12 cellular contexts compared by ENCODE assay signal in genomic region chr7:35758421-35758820, GRCh38. TPM values are rescaled to one million over a fixed set of nuclear protein-coding genes. Genes with fewer than 3 reads are reported as not detected.
DNase-seq lines count a peak whose midpoint lies in the region; ATAC-seq, FAIRE-seq and TF ChIP-seq lines count a peak whose summit lies in the region.
"Had no signal": no experiment of that assay in that cellular context is flagged by ENCODE, and none has a peak within 500 bp of the region (broad histone marks: within the 10 kb centered on the region; RNA-seq: fewer than 3 reads in every experiment).

No MANE protein-coding gene starts in this region.

- H3K27me3 ChIP-seq in Caco-2 (replicated peaks; ENCODE audit: control insufficient read depth, insufficient read depth, low read length) (no peaks in the 10 kb centered on the region), GM12878 (replicated peaks in 1 of 2; ENCODE audit: control insufficient read depth in 2 of 2, insufficient read depth in 2 of 2, low read length in 1 of 2) (no peaks in the 10 kb centered on the region), mesendoderm (ENCODE audit: insufficient read depth, low read length, poor library complexity) (no peaks in the 10 kb centered on the region)

- TF ChIP-seq RAD21 in GM12878 (IDR thresholded peaks at IDR 0.05; ENCODE audit: insufficient read depth, low read depth, low read length), result peak; percentile 13; the same call in 1 of the 2 replicates

- no peak for FAIRE-seq in GM12878 (lab: Jason Lieb, UNC)
- no peak for FAIRE-seq in GM12892 (lab: Jason Lieb, UNC)

- intact Hi-C loops in Caco-2 (cut with micrococcal nuclease; ENCODE audit: unreplicated experiment), result loop anchor here (1.0 kb wide), 5 partner anchors 22 to 148 kb away; no protein-coding TSS in a partner anchor
- intact Hi-C loops in GM12878 (cut with micrococcal nuclease; ENCODE audit: unreplicated experiment), result no loop called here

- POLR2A ChIA-PET in Caco-2 (lab: Charles Lee) (no interaction called here), GM12878 (lab: Charles Lee) (no interaction called here)

- SMC1A ChIA-PET in GM12878 (lab: Charles Lee; ENCODE audit: uncharacterized antibody, unreplicated experiment), result no interaction called here

- no peaks in the 10 kb centered on the region for H3K9me3 Mint-ChIP-seq in Caco-2 (ENCODE audit: unreplicated experiment)
- H3K9me3 Mint-ChIP-seq: activated T-cell treated with anti-CD3 and anti-CD28 coated beads, Interleukin-2, amount 50 U/mL, for 24 hours; CD4-positive, CD25-positive, alpha-beta regulatory T cell had no signal

- H2BK15ac ChIP-seq in mesendoderm (replicated peaks; ENCODE audit: low read depth), result no peak overlapping the region

- no peak overlapping the region for H4K8ac ChIP-seq in mesendoderm (ENCODE audit: low read depth, low read length)

- H4K20me1 ChIP-seq in GM12878 (ENCODE audit: control insufficient read depth, insufficient read depth), result no peaks in the 10 kb centered on the region

- no peak overlapping the region for H3K4ac ChIP-seq in mesendoderm (ENCODE audit: low read depth, low read length)

- no peak overlapping the region for H3K4me3 ChIP-seq in Caco-2 (ENCODE audit: low read depth, low read length)
- H3K4me3 ChIP-seq in GM12878, result no peak overlapping the region
- no peak overlapping the region for H3K4me3 ChIP-seq in mesendoderm (ENCODE audit: low read length)

- peak; percentile 50 to 66 for TF ChIP-seq CTCF in Caco-2 (IDR thresholded peaks at IDR 0.05; ENCODE audit: insufficient read depth in 1 of 2, low read depth in 1 of 2, low read length in 1 of 2, severe bottlenecking in 1 of 2, unreplicated experiment in 1 of 2)
- no peak; a peak in 1 of 6 replicates for TF ChIP-seq CTCF in GM12878 (IDR thresholded peaks at IDR 0.05 in 2 of 3, conservative IDR thresholded peaks at IDR 0.05 in 1 of 3; ENCODE audit: control insufficient read depth in 2 of 3, extremely low read depth in 1 of 3, insufficient read depth in 1 of 3, low read depth in 3 of 3, low read length in 3 of 3)

- peak overlapping the region; percentile 15 for H3K4me3 Mint-ChIP-seq in Caco-2 (ENCODE audit: unreplicated experiment)
- H3K4me3 Mint-ChIP-seq: activated T-cell treated with anti-CD3 and anti-CD28 coated beads, Interleukin-2, amount 50 U/mL, for 24 hours; CD4-positive, CD25-positive, alpha-beta regulatory T cell had no signal

- BruUV-seq in Caco-2 (replicated peaks; lab: Mats Ljungman, UMichigan) (no TSS peak), GM12878 (replicated peaks; lab: Mats Ljungman, UMichigan) (no TSS peak)

- no peak overlapping the region for H2AK5ac ChIP-seq in mesendoderm (ENCODE audit: low read length)

- in situ Hi-C loops in GM12878 (cut with MboI), result no loop called here

- H3K4me1 Mint-ChIP-seq in Caco-2 (ENCODE audit: low read depth, unreplicated experiment), result peaks cover 39% of the 10 kb centered on the region

- no peak overlapping the region for H4K5ac ChIP-seq in mesendoderm (ENCODE audit: low read length)

- H3K9ac ChIP-seq in GM12878 (ENCODE audit: control insufficient read depth, insufficient read depth, low read length) (no peak overlapping the region), mesendoderm (ENCODE audit: low read length) (no peak overlapping the region)

- no peaks in the 10 kb centered on the region for H3K36me3 ChIP-seq in Caco-2 (ENCODE audit: control insufficient read depth, insufficient read depth, low read length)
- H3K36me3 ChIP-seq in GM12878 (ENCODE audit: control insufficient read depth in 2 of 2, insufficient read depth in 2 of 2, low read length in 1 of 2), result no peaks in the 10 kb centered on the region
- H3K36me3 ChIP-seq in mesendoderm (ENCODE audit: control insufficient read depth, insufficient read depth, low read length), result no peaks in the 10 kb centered on the region

- ATAC-seq in HG02885 (IDR thresholded peaks at IDR 0.05; ENCODE audit: poor library complexity, unreplicated experiment) (peak; percentile 44), GM12878 (peak; percentile 48; the same call in 2 of the 3 replicates), GM19035 (IDR thresholded peaks at IDR 0.05; ENCODE audit: unreplicated experiment) (no peak)

- TF ChIP-seq POLR2A in GM12878 (IDR thresholded peaks at IDR 0.05; ENCODE audit: low read depth, low read length) (no peak), GM12892 (IDR thresholded peaks at IDR 0.05; ENCODE audit: low read depth, low read length) (no peak)

- RAD21 ChIA-PET in GM12878 (lab: Charles Lee; ENCODE audit: unreplicated experiment), result no interaction called here

- H3K56ac ChIP-seq in mesendoderm (ENCODE audit: low read length), result no peak overlapping the region

- H2AFZ ChIP-seq in GM12878 (ENCODE audit: control insufficient read depth, low read depth, low read length), result no peak overlapping the region

- peaks cover 95% of the 10 kb centered on the region for H3K4me1 ChIP-seq in Caco-2
- no peaks in the 10 kb centered on the region for H3K4me1 ChIP-seq in GM12878 (ENCODE audit: control insufficient read depth, insufficient read depth, low read length)
- no peaks in the 10 kb centered on the region for H3K4me1 ChIP-seq in mesendoderm (ENCODE audit: control insufficient read depth, low read depth, low read length)

- TF ChIP-seq EP300 in GM12878 (IDR thresholded peaks at IDR 0.05; ENCODE audit: borderline replicate concordance in 1 of 2, control insufficient read depth in 1 of 2, low read depth in 2 of 2, low read length in 2 of 2), result no peak

- H2BK120ac ChIP-seq in mesendoderm (ENCODE audit: low read depth, low read length), result no peak overlapping the region

- H3K79me2 ChIP-seq in GM12878 (ENCODE audit: control insufficient read depth, insufficient read depth, low read length), result no peaks in the 10 kb centered on the region
- H3K79me2 ChIP-seq in mesendoderm (ENCODE audit: control insufficient read depth, insufficient read depth, low read length), result no peaks in the 10 kb centered on the region

- H3K36me3 Mint-ChIP-seq in Caco-2 (ENCODE audit: insufficient read depth, unreplicated experiment), result peaks cover 6% of the 10 kb centered on the region
- H3K36me3 Mint-ChIP-seq: CD4-positive, CD25-positive, alpha-beta regulatory T cell had no signal

- peak overlapping the region; percentile 46 for H3K27ac Mint-ChIP-seq in Caco-2 (ENCODE audit: unreplicated experiment)
- H3K27ac Mint-ChIP-seq: activated T-cell treated with anti-CD3 and anti-CD28 coated beads, Interleukin-2, amount 50 U/mL, for 24 hours; CD4-positive, CD25-positive, alpha-beta regulatory T cell had no signal

- no peak overlapping the region for H2BK5ac ChIP-seq in mesendoderm (ENCODE audit: low read length)

- H3K27me3 Mint-ChIP-seq in Caco-2 (ENCODE audit: insufficient read depth, unreplicated experiment), result no peaks in the 10 kb centered on the region
- H3K27me3 Mint-ChIP-seq: activated T-cell treated with anti-CD3 and anti-CD28 coated beads, Interleukin-2, amount 50 U/mL, for 24 hours had no signal

- H3K27ac ChIP-seq in GM12878 (ENCODE audit: control insufficient read depth, insufficient read depth) (no peak overlapping the region), mesendoderm (ENCODE audit: low read depth, low read length) (no peak overlapping the region)

- H3K18ac ChIP-seq in mesendoderm (ENCODE audit: low read length), result no peak overlapping the region

- WGBS in GM12878 (ENCODE audit: insufficient coverage, insufficient replicate concordance, low lambda C conversion rate, missing lambda C conversion rate), result 48% methylated on average over 2 of the region's 2 CpGs
- WGBS in mesendoderm (ENCODE audit: extremely low coverage, insufficient coverage, low lambda C conversion rate), result no CpG with 5 or more reads among the region's 2 CpGs

- no peaks in the 10 kb centered on the region for H3K79me1 ChIP-seq in mesendoderm (ENCODE audit: low read length)

- CTCF ChIA-PET in Caco-2 (lab: Charles Lee), result interaction anchor here (0.6 to 1.0 kb wide), 2 partner anchors 49 to 920 kb away, joined by 3 to 4 read pairs; no protein-coding TSS in a partner anchor
- CTCF ChIA-PET in GM12878 (lab: Yijun Ruan, JAX), result interaction anchor here (0.7 kb wide), 1 partner anchor 49 kb away, joined by 3 read pairs; no protein-coding TSS in a partner anchor

- H3K4me2 ChIP-seq in GM12878 (ENCODE audit: control insufficient read depth, insufficient read depth) (no peak overlapping the region), mesendoderm (ENCODE audit: low read length) (no peak overlapping the region)

- no peak overlapping the region for H3K23ac ChIP-seq in mesendoderm (ENCODE audit: low read length)

- H3K9me3 ChIP-seq in Caco-2 (no peaks in the 10 kb centered on the region), GM12878 (replicated peaks; ENCODE audit: control insufficient read depth, insufficient read depth, low read length) (no peaks in the 10 kb centered on the region)

- peak; percentile 87 to 88 for DNase-seq in Caco-2
- no peak for DNase-seq in GM12878 (ENCODE audit: low read depth, low spot score)
- DNase-seq in mesendoderm, result peak; percentile 91
- DNase-seq in middle frontal gyrus (ENCODE audit: extremely low spot score, low spot score), result no peak
- no peak for DNase-seq in GM12892 (ENCODE audit: insufficient read length)
- no peak for DNase-seq in cerebellum (ENCODE audit: low spot score)
- DNase-seq: activated T-cell treated with anti-CD3 and anti-CD28 coated beads, Interleukin-2, amount 50 U/mL, for 24 hours; NCI-H1092; stimulated activated CD4-positive, alpha-beta T cell treated with anti-CD3 and anti-CD28 coated beads, Interleukin-2, amount 100 ng/mL, for 24 hours had no signal

TF ChIP-seq in GM12878, 131 proteins besides CTCF, POLR2A, EP300 and RAD21 (continues in another document):
- TF ChIP-seq RB1 (IDR thresholded peaks at IDR 0.05; ENCODE audit: borderline replicate concordance) (no peak), LARP7 (IDR thresholded peaks at IDR 0.05) (no peak)

RNA-seq across cellular contexts. Expression of gene SEPTIN7, which starts 42.4 kb away (rescaled TPM):
- total RNA-seq in Caco-2 (2022) (224 and 227 TPM in 2 replicates), GM12878 (2014; rRNA removed) (176 and 273 TPM in 2 replicates), GM12878 (2014; rRNA removed; fragmentation: Illumina TruSeq; extraction: Trizol) (432 and 434 TPM in 2 replicates), GM12878 (2021) (247 and 255 TPM in 2 replicates), cerebellum (269 TPM)
- 441 and 485 TPM in 2 replicates for total RNA-seq in GM12878 (2013; cell fraction: nucleolus; rRNA removed)
- 160 TPM for polyA plus RNA-seq in GM12878 (2011; ENCODE audit: low read depth)
- polyA plus RNA-seq in GM12878 (2011; rRNA removed) (442 and 688 TPM in 2 replicates), GM12878 (2014; fragmentation: Illumina TruSeq; extraction: Trizol) (433 and 634 TPM in 2 replicates), GM12878 (2014; fragmentation: Nextera tagmentation; extraction: Ambion mirVana) (100 to 1,000 TPM; 770 to 787 TPM), GM12878 (2014; rRNA removed) (200 and 244 TPM in 2 replicates), GM12878 (2016; fragmentation: Nextera tagmentation; extraction: Ambion mirVana) (100 to 1,000 TPM; 448 to 466 TPM)
- polyA plus RNA-seq in GM12878 (2011; cell fraction: cytosol; rRNA removed), result 101 and 128 TPM in 2 replicates
- polyA plus RNA-seq in GM12878 (2011; cell fraction: nucleus; rRNA removed), result 104 and 113 TPM in 2 replicates
- polyA plus RNA-seq in GM12878 (2012), result 292 and 321 TPM in 2 replicates
- polyA minus RNA-seq in GM12878 (2011; rRNA and poly(A)+ RNA removed), result 121 and 263 TPM in 2 replicates
- polyA minus RNA-seq in GM12878 (2011; cell fraction: cytosol; rRNA and poly(A)+ RNA removed), result 76.6 and 86.1 TPM in 2 replicates
- polyA minus RNA-seq in GM12878 (2011; cell fraction: nucleus; rRNA and poly(A)+ RNA removed), result 103 and 156 TPM in 2 replicates
- polyA plus RNA-seq in mesendoderm (2013, experiment 1 of 2), result 174 TPM
- polyA plus RNA-seq in mesendoderm (2013, experiment 2 of 2), result 173 TPM
- 418 TPM for polyA plus RNA-seq in GM12892 (2012; ENCODE audit: missing spikeins)

Comparison
In these comparisons a context has a peak if more than half of its experiments do, and no peak if none do; other contexts are left out.
1. DNase-seq: peak in Caco-2 (2 of 2) and mesendoderm (single experiment); none in GM12878 (single experiment), middle frontal gyrus (single experiment), GM12892 (single experiment) and cerebellum (single experiment).
2. CTCF ChIP-seq: peak in Caco-2 (2 of 2); none in GM12878 (0 of 3).